8 cellular contexts compared by ENCODE assay signal in the genomic region with DNA sequence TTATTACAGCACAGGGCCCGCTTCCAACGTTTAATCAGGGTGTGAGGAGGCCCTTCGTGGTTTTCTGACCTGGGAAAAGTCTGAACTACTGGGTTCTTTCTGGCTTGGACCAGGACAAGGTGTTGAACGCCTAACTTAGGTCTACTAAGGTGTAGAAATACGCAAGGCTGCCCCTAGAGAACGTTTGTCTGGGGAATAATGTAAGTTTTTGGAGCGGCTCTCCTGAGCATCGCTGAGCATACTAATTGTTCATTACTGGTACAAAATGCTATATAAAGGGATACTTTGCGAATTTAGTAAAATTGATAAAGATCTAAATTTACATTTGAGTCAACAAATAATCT. TPM values are rescaled to one million over a fixed set of nuclear protein-coding genes. Genes with fewer than 3 reads are reported as not detected.
DNase-seq lines count a peak whose midpoint lies in the region; ATAC-seq and TF ChIP-seq lines count a peak whose summit lies in the region.

No MANE protein-coding gene starts in this region.

- peak overlapping the region; percentile 96 for H3K27ac Mint-ChIP-seq in activated CD4-positive, alpha-beta T cell treated with anti-CD3 and anti-CD28 coated beads, Interleukin-2, amount 10 ng/mL, durations not matched to agents 7 days and 5 days

- peaks cover 0 to 62% (median 23%) of the 10 kb centered on the region in 3 donors for H3K4me1 ChIP-seq in gastroesophageal sphincter
- H3K4me1 ChIP-seq in stomach smooth muscle (ENCODE audit: control insufficient read depth, insufficient read depth, low read length): peaks cover 23% of the 10 kb centered on the region

- H3K9me3 ChIP-seq in gastroesophageal sphincter (no peaks in the 10 kb centered on the region), stomach smooth muscle (ENCODE audit: control insufficient read depth in 2 of 2, low read length in 2 of 2) (no peaks in the 10 kb centered on the region)

- H3K4me3 ChIP-seq in gastroesophageal sphincter (peak overlapping the region; percentile 57 to 77), stomach smooth muscle (ENCODE audit: low read length in 2 of 2) (peak overlapping the region; percentile 82 to 87)

- no peak for TF ChIP-seq POLR2A in gastroesophageal sphincter (IDR thresholded peaks at IDR 0.05)

- ATAC-seq in gastroesophageal sphincter: no peak
- ATAC-seq in GM18498 (IDR thresholded peaks at IDR 0.05; ENCODE audit: unreplicated experiment): no peak

- peaks cover 44% of the 10 kb centered on the region for H3K4me1 Mint-ChIP-seq in activated CD4-positive, alpha-beta T cell treated with anti-CD3 and anti-CD28 coated beads, Interleukin-2, amount 10 ng/mL, durations not matched to agents 7 days and 5 days

- peak overlapping the region; percentile 92 to 97 for H3K9ac ChIP-seq in stomach smooth muscle (ENCODE audit: low read length in 2 of 2)

- no peaks in the 10 kb centered on the region for H3K27me3 Mint-ChIP-seq in activated CD4-positive, alpha-beta T cell treated with anti-CD3 and anti-CD28 coated beads, Interleukin-2, amount 10 ng/mL, durations not matched to agents 7 days and 5 days

- WGBS in gastroesophageal sphincter (ENCODE audit: low coverage in 1 of 2), 2 donors: 28 to 42% methylated on average over 4 to 8 of the region's 9 CpGs

- POLR2A ChIA-PET in activated CD4-positive, alpha-beta T cell treated with anti-CD3 and anti-CD28 coated beads, Interleukin-2, amount 10 ng/mL, durations not matched to agents 7 days and 5 days (lab: Charles Lee): interaction anchor here (0.6 kb wide), 1 partner anchor 34 kb away, joined by 4 read pairs; no protein-coding TSS in a partner anchor

- H3K36me3 ChIP-seq in gastroesophageal sphincter (peaks cover 0 to 12% of the 10 kb centered on the region in 2 donors), stomach smooth muscle (ENCODE audit: control insufficient read depth in 2 of 2, insufficient read depth in 2 of 2, low read length in 2 of 2) (peaks cover 0 to 11% of the 10 kb centered on the region in 2 donors)

- H3K27me3 ChIP-seq in gastroesophageal sphincter (no peaks in the 10 kb centered on the region), stomach smooth muscle (ENCODE audit: control insufficient read depth in 1 of 2, insufficient read depth in 2 of 2, low read length in 2 of 2) (no peaks in the 10 kb centered on the region)

- TF ChIP-seq EP300 in gastroesophageal sphincter (IDR thresholded peaks at IDR 0.05): no peak

- H3K36me3 Mint-ChIP-seq in activated CD4-positive, alpha-beta T cell treated with anti-CD3 and anti-CD28 coated beads, Interleukin-2, amount 10 ng/mL, durations not matched to agents 7 days and 5 days (ENCODE audit: low read depth): peaks cover 29% of the 10 kb centered on the region

- H3K4me3 Mint-ChIP-seq in activated CD4-positive, alpha-beta T cell treated with anti-CD3 and anti-CD28 coated beads, Interleukin-2, amount 10 ng/mL, durations not matched to agents 7 days and 5 days: peak overlapping the region; percentile 96

- no peaks in the 10 kb centered on the region for H3K9me3 Mint-ChIP-seq in activated CD4-positive, alpha-beta T cell treated with anti-CD3 and anti-CD28 coated beads, Interleukin-2, amount 10 ng/mL, durations not matched to agents 7 days and 5 days

- no peak for DNase-seq in activated CD4-positive, alpha-beta T cell treated with anti-CD3 and anti-CD28 coated beads, Interleukin-2, amount 10 ng/mL, durations not matched to agents 7 days and 5 days
- DNase-seq in activated CD4-positive, alpha-beta T cell treated with anti-CD3 and anti-CD28 coated beads, Interleukin-2, amount 50 U/mL, for 4 hours: no peak
- DNase-seq in RPMI8226 (peak; percentile 50), glomerular visceral epithelial cell (ENCODE audit: extremely low spot score) (no peak), amygdala (lab: John Stamatoyannopoulos, UW) (no peak)

- no peak for TF ChIP-seq CTCF in gastroesophageal sphincter (IDR thresholded peaks at IDR 0.05)

- CTCF ChIA-PET in activated CD4-positive, alpha-beta T cell treated with anti-CD3 and anti-CD28 coated beads, Interleukin-2, amount 10 ng/mL, durations not matched to agents 7 days and 5 days (lab: Charles Lee): interaction anchor here (1.3 to 2.8 kb wide), 4 partner anchors 10 to 200 kb away, joined by 5 to 7 read pairs (median 6); no protein-coding TSS in a partner anchor

- H3K27ac ChIP-seq in gastroesophageal sphincter (peak overlapping the region; percentile 84 to 98 (median 96)), stomach smooth muscle (ENCODE audit: low read length) (peak overlapping the region; percentile 97)

RNA-seq across cellular contexts. Expression of a gene that starts 32.4 kb away (rescaled TPM):
- 100 to 1,000 TPM; 188 to 288 TPM for total RNA-seq in activated CD4-positive, alpha-beta T cell treated with anti-CD3 and anti-CD28 coated beads, Interleukin-2, amount 10 ng/mL, durations not matched to agents 7 days and 5 days
- total RNA-seq in gastroesophageal sphincter: 100 to 1,000 TPM; 121 to 340 (median 231) TPM
